ENCODE assay signal across 10 cellular contexts in the genomic region with DNA sequence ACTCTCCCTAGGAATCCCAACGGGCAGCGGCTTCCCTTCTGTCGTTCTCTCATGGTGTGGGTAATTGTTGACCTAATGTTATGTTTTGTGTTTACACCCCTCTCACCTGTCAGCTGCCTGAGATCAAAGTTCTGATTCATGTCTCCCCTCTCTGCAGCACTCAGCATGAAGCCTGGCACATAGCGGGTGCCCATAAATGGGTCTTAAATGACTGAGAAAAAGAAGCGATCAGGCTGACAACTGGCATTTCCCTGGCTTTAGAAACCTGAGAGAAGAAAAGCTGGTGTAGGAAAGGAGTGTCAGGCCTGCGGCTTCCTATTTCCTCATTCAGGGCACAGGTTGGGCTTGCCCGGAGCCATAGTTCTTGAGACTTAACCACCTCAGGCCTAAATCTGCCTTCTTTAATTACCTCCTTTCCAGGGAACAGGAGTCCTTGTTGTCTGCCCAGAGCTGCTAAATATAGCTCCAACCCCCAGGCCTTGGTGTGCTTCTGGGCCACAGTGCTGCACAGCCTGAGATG. TPM values are rescaled to one million over a fixed set of nuclear protein-coding genes. Genes with fewer than 3 reads are reported as not detected.
DNase-seq lines count a peak whose midpoint lies in the region; ATAC-seq and TF ChIP-seq lines count a peak whose summit lies in the region.
"Had no signal": no experiment of that assay in that cellular context is flagged by ENCODE, and none has a peak within 500 bp of the region (broad histone marks: within the 10 kb centered on the region; RNA-seq: fewer than 3 reads in every experiment).

No MANE protein-coding gene starts in this region.

- 49 to 74% (median 65%) methylated on average over 7 of the region's 7 CpGs for WGBS in spleen, 5 donors

- H3K4me1 ChIP-seq in right atrium auricular region (peaks cover 0 to 66% of the 10 kb centered on the region in 2 donors), spleen (peaks cover 19 to 65% (median 31%) of the 10 kb centered on the region in 6 donors)

- no peak overlapping the region for H3K4me3 ChIP-seq in right atrium auricular region
- no peak overlapping the region for H3K4me3 ChIP-seq in spleen

- H3K27ac ChIP-seq in right atrium auricular region, result peak overlapping the region; percentile 71 to 91
- H3K27ac ChIP-seq in spleen, result peak overlapping the region in 5 of 8 donors; percentile 34 to 71 (median 43)
- H3K27ac ChIP-seq: 22Rv1 had no signal

- ATAC-seq in GM18519 (IDR thresholded peaks at IDR 0.05; ENCODE audit: low FRiP score, unreplicated experiment), result no peak
- ATAC-seq: HCT116 had no signal

- H3K27me3 ChIP-seq in right atrium auricular region (no peaks in the 10 kb centered on the region), spleen (replicated peaks in 1 of 7) (no peaks in the 10 kb centered on the region)

- intact Hi-C loops in spleen (cut with DNase I; ENCODE audit: low total_unique reads), result no loop called here

- H3K36me3 ChIP-seq in right atrium auricular region (peaks cover 3% of the 10 kb centered on the region), spleen (peaks cover 0 to 21% (median 0%) of the 10 kb centered on the region in 6 donors)

- peak; percentile 32 for DNase-seq in DMS 273 (lab: John Stamatoyannopoulos, UW; ENCODE audit: unreplicated experiment)
- DNase-seq in DMS 273 treated with DMSO at 0.1 percent for 48 hours (lab: John Stamatoyannopoulos, UW), result no peak
- peak; percentile 34 for DNase-seq in SW480 (ENCODE audit: low spot score)
- DNase-seq in right atrium auricular region (ENCODE audit: low spot score), result no peak
- DNase-seq in spleen, result peak; percentile 78
- DNase-seq in activated CD8-positive, alpha-beta memory T cell treated with anti-CD3 and anti-CD28 coated beads for 24 hours, result no peak
- no peak for DNase-seq in activated CD4-positive, CD25-positive, alpha-beta regulatory T cell (lab: John Stamatoyannopoulos, UW)

- no peaks in the 10 kb centered on the region for H3K9me3 ChIP-seq in right atrium auricular region
- H3K9me3 ChIP-seq in spleen, result no peaks in the 10 kb centered on the region

- no peak for TF ChIP-seq POLR2A in spleen (IDR thresholded peaks at IDR 0.05)

- no peak for TF ChIP-seq CTCF in right atrium auricular region (IDR thresholded peaks at IDR 0.05)
- no peak for TF ChIP-seq CTCF in spleen (IDR thresholded peaks at IDR 0.05 in 8 of 11, conservative IDR thresholded peaks at IDR 0.05 in 3 of 11)

RNA-seq across cellular contexts. Expression of a gene that starts 31.8 kb away (rescaled TPM):
- total RNA-seq in right atrium auricular region (100 to 1,000 TPM; 117 to 186 TPM), spleen (100 to 1,000 TPM; 109 to 270 (median 176) TPM)
- polyA plus RNA-seq in spleen, result 1 to 10 TPM; 2.4 to 5.6 (median 3.5) TPM

Comparison
In these comparisons a context has a peak if more than half of its experiments do, and no peak if none do; other contexts are left out.
1. DNase-seq: peak in DMS 273 (single experiment), SW480 (single experiment) and spleen (single experiment); none in DMS 273 treated with DMSO at 0.1 percent for 48 hours (single experiment), right atrium auricular region (single experiment), activated CD8-positive, alpha-beta memory T cell treated with anti-CD3 and anti-CD28 coated beads for 24 hours (single experiment) and activated CD4-positive, CD25-positive, alpha-beta regulatory T cell (0 of 4).